In genomic region chr10:17586741-17587720, GRCh38 we compare ENCODE assay signal across 9 cellular contexts. TPM values are rescaled to one million over a fixed set of nuclear protein-coding genes. Genes with fewer than 3 reads are reported as not detected.
DNase-seq lines count a peak whose midpoint lies in the region; ATAC-seq, FAIRE-seq and TF ChIP-seq lines count a peak whose summit lies in the region.
"Had no signal": no experiment of that assay in that cellular context is flagged by ENCODE, and none has a peak within 500 bp of the region (broad histone marks: within the 10 kb centered on the region; RNA-seq: fewer than 3 reads in every experiment).

No MANE protein-coding gene starts in this region.

- FAIRE-seq in bronchial epithelial cell (lab: Jason Lieb, UNC), result no peak

- no peaks in the 10 kb centered on the region for H3K27me3 ChIP-seq in bronchial epithelial cell (ENCODE audit: control insufficient read depth, insufficient read depth, low read length)
- H3K27me3 ChIP-seq in WERI-Rb-1 (ENCODE audit: insufficient read depth, low read depth, severe bottlenecking), result no peaks in the 10 kb centered on the region

- peak; percentile 15 for TF ChIP-seq POLR2A in GM19193 (IDR thresholded peaks at IDR 0.05; ENCODE audit: extremely low read depth, insufficient read depth, insufficient read length)

- TF ChIP-seq CTCF in AG10803 (conservative IDR thresholded peaks at IDR 0.05; ENCODE audit: low read length) (no peak), bronchial epithelial cell (IDR thresholded peaks at IDR 0.05; ENCODE audit: insufficient read depth, low read length, severe bottlenecking) (no peak), WERI-Rb-1 (IDR thresholded peaks at IDR 0.05; ENCODE audit: low read depth, low read length) (no peak)

- no peak overlapping the region for H3K27ac ChIP-seq in WERI-Rb-1

- DNase-seq in AG10803 (ENCODE audit: low read depth) (peak; percentile 5), bronchial epithelial cell (ENCODE audit: low read depth) (peak; percentile 29), WERI-Rb-1 (no peak), AG08395 (ENCODE audit: low spot score) (no peak), sciatic nerve (ENCODE audit: low spot score) (no peak), posterior cingulate gyrus (no peak)
- DNase-seq: activated naive CD4-positive, alpha-beta T cell treated with anti-CD3 and anti-CD28 coated beads, Interleukin-2, amount 50 U/mL, for 16 hours had no signal

- intact Hi-C loops in sciatic nerve (cut with DNase I), result no loop called here
- intact Hi-C loops in posterior cingulate gyrus (cut with DNase I), result no loop called here

- peak; percentile 75 for ATAC-seq in HG03432 (IDR thresholded peaks at IDR 0.05; ENCODE audit: unreplicated experiment)
- ATAC-seq in sciatic nerve, result no peak

- H3K4me3 ChIP-seq in AG10803 (ENCODE audit: low read length) (no peak overlapping the region), bronchial epithelial cell (ENCODE audit: low read depth, low read length) (no peak overlapping the region), WERI-Rb-1 (ENCODE audit: low read depth, low read length) (no peak overlapping the region)

- no peaks in the 10 kb centered on the region for H3K9me3 ChIP-seq in WERI-Rb-1 (ENCODE audit: severe bottlenecking)

- no peaks in the 10 kb centered on the region for H3K36me3 ChIP-seq in bronchial epithelial cell (ENCODE audit: control insufficient read depth, insufficient read depth, low read length)
- no peaks in the 10 kb centered on the region for H3K36me3 ChIP-seq in WERI-Rb-1

RNA-seq across cellular contexts. Expression of gene HACD1, which starts 30.1 kb away (rescaled TPM):
- total RNA-seq in bronchial epithelial cell (22.1 and 24.6 TPM in 2 replicates), sciatic nerve (3.0 TPM)

RNA-seq across cellular contexts. Expression of gene STAM, which starts 56.9 kb away (rescaled TPM):
- total RNA-seq in bronchial epithelial cell (21.9 and 31.6 TPM in 2 replicates), sciatic nerve (25.1 TPM)

Comparison
In these comparisons a context has a peak if more than half of its experiments do, and no peak if none do; other contexts are left out.
1. DNase-seq: peak in AG10803 (single experiment) and bronchial epithelial cell (single experiment); none in WERI-Rb-1 (single experiment), AG08395 (single experiment), sciatic nerve (single experiment) and posterior cingulate gyrus (0 of 10).